ENCODE assay signal across 1 cellular context in the genomic region with DNA sequence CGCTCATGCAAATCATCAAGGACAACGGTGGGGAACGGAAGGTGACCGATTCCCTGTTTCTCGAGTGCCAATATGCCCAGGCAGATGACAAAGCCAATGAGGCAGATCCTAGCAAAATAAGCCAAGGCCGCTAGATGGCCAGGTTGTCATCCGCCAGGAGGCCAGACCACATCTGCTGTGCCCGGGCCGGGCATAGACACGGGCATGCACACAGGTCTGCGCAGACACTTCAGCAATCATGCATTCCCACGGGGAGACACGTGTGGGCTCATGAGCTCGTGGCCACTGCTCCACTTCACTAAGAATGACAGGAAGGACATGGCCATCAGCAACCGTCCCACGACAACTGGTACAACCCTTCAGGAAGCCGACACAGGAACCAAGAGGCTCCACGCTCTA.
A peak's percentile ranks its signal among the peaks of the same experiment; 100 is the strongest.
TF ChIP-seq lines count a peak whose summit lies in the region.

No MANE protein-coding gene starts in this region.

TF ChIP-seq in K562, 482 proteins besides CTCF, POLR2A, EP300 and RAD21:
- TF ChIP-seq ZNF316 (IDR thresholded peaks at IDR 0.05) = no peak
- TF ChIP-seq RBFOX2 (IDR thresholded peaks at IDR 0.05; ENCODE audit: low read depth, low read length) = 0 out of 2 replicates have a peak, but pooled peaks have one; percentile 18
TF ChIP-seq in K562: peak in this region for 1.
